Comparison of ENCODE assay signal across 30 cellular contexts in genomic region chr14:73133795-73134194, GRCh38.
"Had no signal": no experiment of that assay in that cellular context is flagged by ENCODE, and none has a peak within 500 bp of the region (broad histone marks: within the 10 kb centered on the region; RNA-seq: fewer than 3 reads in every experiment).

No MANE protein-coding gene starts in this region.

- H3K4me2 ChIP-seq: hepatocyte, neural progenitor cell, smooth muscle cell had no signal

- H3K9me3 ChIP-seq: colonic mucosa, gastrocnemius medialis, left ventricle myocardium inferior, right atrium auricular region, thyroid gland had no signal

- H3K4me3 ChIP-seq: colonic mucosa, gastrocnemius medialis, hepatocyte, left ventricle myocardium inferior, neural progenitor cell, right atrium auricular region, smooth muscle cell, stomach, thyroid gland had no signal

- H3K4me3 Mint-ChIP-seq: activated CD4-positive, alpha-beta memory T cell treated with anti-CD3 and anti-CD28 coated beads, Interleukin-2, amount 10 ng/mL, durations not matched to agents 7 days and 5 days; activated CD4-positive, alpha-beta T cell treated with anti-CD3 and anti-CD28 coated beads, Interleukin-2, amount 10 ng/mL, durations not matched to agents 7 days and 5 days; activated naive CD4-positive, alpha-beta T cell treated with anti-CD3 and anti-CD28 coated beads, Interleukin-2, amount 50 U/mL, for 24 hours; mesothelial cell of epicardium; naive thymus-derived CD4-positive, alpha-beta T cell; neural progenitor cell; stimulated activated memory B cell treated with anti-CD40 and anti-IgM and Interleukin-4, amounts not matched to agents 10 μg/mL and 1 μg/mL and 100 μg/mL, for 72 hours; T-helper 17 cell; WTC11 had no signal

- H3K27ac ChIP-seq: colonic mucosa, epithelial cell of prostate, gastrocnemius medialis, hepatocyte, left ventricle myocardium inferior, neural progenitor cell, right atrium auricular region, stomach, thyroid gland had no signal

- DNase-seq: activated CD4-positive, alpha-beta memory T cell treated with anti-CD3 and anti-CD28 coated beads, Interleukin-2, amount 10 ng/mL, durations not matched to agents 7 days and 5 days; activated CD4-positive, alpha-beta T cell treated with anti-CD3 and anti-CD28 coated beads for 1 hour; activated CD4-positive, alpha-beta T cell treated with anti-CD3 and anti-CD28 coated beads, Interleukin-2, amount 10 ng/mL, durations not matched to agents 7 days and 5 days; activated T-cell treated with anti-CD3 and anti-CD28 coated beads, Interleukin-2, amount 50 U/mL, for 48 hours; anterior cingulate cortex; colonic mucosa; effector CD8-positive, alpha-beta T cell; gastrocnemius medialis; glutamatergic neuron; islet precursor cell; left ventricle myocardium inferior; naive thymus-derived CD4-positive, alpha-beta T cell; stimulated activated CD4-positive, alpha-beta T cell treated with anti-CD3 and anti-CD28 coated beads, Interleukin-1b, Interleukin-23, amount 100 ng/mL, for 48 hours; stimulated activated CD4-positive, alpha-beta T cell treated with anti-CD3 and anti-CD28 coated beads, Interleukin-4, amount 100 ng/mL, for 4 hours; stimulated activated CD8-positive, alpha-beta memory T cell treated with anti-CD3 and anti-CD28 coated beads, Interleukin-4, amount 100 ng/mL, for 48 hours; stomach; T-helper 17 cell; thyroid gland had no signal

- H2AFZ ChIP-seq: hepatocyte, neural progenitor cell had no signal

- H3K36me3 ChIP-seq: colonic mucosa, gastrocnemius medialis, left ventricle myocardium inferior, neural progenitor cell, right atrium auricular region, stomach, thyroid gland had no signal

- H3K27me3 ChIP-seq: colonic mucosa, gastrocnemius medialis, hepatocyte, neural progenitor cell, right atrium auricular region, stomach, thyroid gland had no signal

- FAIRE-seq: bronchial epithelial cell, endometrium had no signal

- H3K27me3 Mint-ChIP-seq: activated CD4-positive, alpha-beta memory T cell treated with anti-CD3 and anti-CD28 coated beads, Interleukin-2, amount 10 ng/mL, durations not matched to agents 7 days and 5 days; activated CD4-positive, alpha-beta T cell treated with anti-CD3 and anti-CD28 coated beads, Interleukin-2, amount 10 ng/mL, durations not matched to agents 7 days and 5 days; activated naive CD4-positive, alpha-beta T cell treated with anti-CD3 and anti-CD28 coated beads, Interleukin-2, amount 50 U/mL, for 24 hours; naive thymus-derived CD4-positive, alpha-beta T cell; stimulated activated memory B cell treated with anti-CD40 and anti-IgM and Interleukin-4, amounts not matched to agents 10 μg/mL and 1 μg/mL and 100 μg/mL, for 72 hours; T-helper 17 cell had no signal

- H3K27ac Mint-ChIP-seq: activated CD4-positive, alpha-beta memory T cell treated with anti-CD3 and anti-CD28 coated beads, Interleukin-2, amount 10 ng/mL, durations not matched to agents 7 days and 5 days; activated CD4-positive, alpha-beta T cell treated with anti-CD3 and anti-CD28 coated beads, Interleukin-2, amount 10 ng/mL, durations not matched to agents 7 days and 5 days; activated naive CD4-positive, alpha-beta T cell treated with anti-CD3 and anti-CD28 coated beads, Interleukin-2, amount 50 U/mL, for 24 hours; activated T-helper 2 cell treated with anti-CD3 and anti-CD28 coated beads, Interferon-gamma antibody, Interleukin-2, Interleukin-4, amounts not matched to agents 10 μg/mL and 5 μg/mL and 100 μg/mL, durations not matched to agents 14 hours and 24 hours and 36 hours; mesothelial cell of epicardium; neural progenitor cell; stimulated activated memory B cell treated with anti-CD40 and anti-IgM and Interleukin-4, amounts not matched to agents 10 μg/mL and 1 μg/mL and 100 μg/mL, for 72 hours; T-helper 17 cell; WTC11 had no signal
